25 cellular contexts compared by ENCODE assay signal in the genomic region with DNA sequence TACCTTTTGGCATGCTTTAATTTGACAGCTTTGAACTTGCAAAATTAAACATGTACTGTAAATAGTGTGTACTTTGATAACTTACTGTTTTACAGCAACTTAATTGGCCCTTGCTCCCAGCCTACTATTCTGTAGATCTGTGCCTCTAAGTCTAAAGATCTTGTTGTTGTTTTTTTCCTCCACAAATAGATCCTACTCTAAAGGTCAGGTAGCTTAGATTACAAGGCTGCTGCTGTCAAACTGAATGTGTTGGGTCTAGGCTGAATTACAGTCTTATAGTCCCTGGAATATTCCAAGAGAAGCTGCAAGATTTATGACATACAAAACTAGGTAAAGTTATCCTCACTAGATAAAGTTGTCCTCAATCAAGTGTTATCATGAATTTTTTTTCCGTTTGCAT.
"Had no signal": no experiment of that assay in that cellular context is flagged by ENCODE, and none has a peak within 500 bp of the region (broad histone marks: within the 10 kb centered on the region; RNA-seq: fewer than 3 reads in every experiment).

No MANE protein-coding gene starts in this region.

- H3K4me3 Mint-ChIP-seq: natural killer cell; nephron progenitor cell; neural progenitor cell; stimulated activated naive B cell treated with anti-CD40 and anti-IgM and Interleukin-4, amounts not matched to agents 10 μg/mL and 1 μg/mL and 100 μg/mL, for 72 hours had no signal

- H3K4me1 ChIP-seq: left lung, neural progenitor cell, parathyroid adenoma, right lobe of liver, testis, thyroid gland, transverse colon, upper lobe of left lung had no signal

- H2AFZ ChIP-seq: hepatocyte, neural progenitor cell, parathyroid adenoma had no signal

- H3K79me2 ChIP-seq: parathyroid adenoma had no signal

- H3K27ac ChIP-seq: hepatocyte, left lung, lower lobe of right lung, neural progenitor cell, neutrophil, parathyroid adenoma, right atrium auricular region, right lobe of liver, skin epidermis, stomach, testis, thyroid gland, transverse colon, upper lobe of left lung had no signal

- H3K27me3 ChIP-seq: heart right ventricle, hepatocyte, left lung, neural progenitor cell, neutrophil, right atrium auricular region, right lobe of liver, stomach, testis, thyroid gland, transverse colon, upper lobe of left lung had no signal

- H3K36me3 ChIP-seq: heart right ventricle, left lung, lower lobe of right lung, neural progenitor cell, neutrophil, right atrium auricular region, right lobe of liver, stomach, thyroid gland, transverse colon, upper lobe of left lung had no signal

- DNase-seq: heart right ventricle; left lung; lower lobe of right lung; mammary epithelial cell; mesenchymal stem cell; natural killer cell; nephron progenitor cell; occipital lobe; right lobe of liver; stimulated activated CD4-positive, alpha-beta T cell treated with anti-CD3 and anti-CD28 coated beads, Interleukin-15, amount 100 ng/mL, for 24 hours; stimulated activated CD4-positive, alpha-beta T cell treated with anti-CD3 and anti-CD28 coated beads, Interleukin-2, amount 100 ng/mL, for 24 hours; stimulated activated CD4-positive, alpha-beta T cell treated with anti-CD3 and anti-CD28 coated beads, Interleukin-4, amount 100 ng/mL, for 1 hour; stimulated activated naive B cell treated with anti-CD40 and anti-IgM and Interleukin-4, amounts not matched to agents 10 μg/mL and 1 μg/mL and 100 μg/mL, for 72 hours; stimulated activated naive CD8-positive, alpha-beta T cell treated with anti-CD3 and anti-CD28 coated beads, Interleukin-15, Interleukin-2, amounts not matched to agents 100 U/mL and 50 U/mL, for 24 hours; stomach; testis; thyroid gland; transverse colon; upper lobe of left lung had no signal

- ATAC-seq: heart right ventricle; left lung; lower lobe of right lung; natural killer cell; right lobe of liver; stimulated activated naive B cell treated with anti-CD40 and anti-IgM and Interleukin-4, amounts not matched to agents 10 μg/mL and 1 μg/mL and 100 μg/mL, for 72 hours; stimulated activated naive CD8-positive, alpha-beta T cell treated with anti-CD3 and anti-CD28 coated beads, Interleukin-15, Interleukin-2, amounts not matched to agents 100 U/mL and 50 U/mL, for 24 hours had no signal

- H3K9ac ChIP-seq: neural progenitor cell, parathyroid adenoma had no signal

- H3K36me3 Mint-ChIP-seq: natural killer cell, neural progenitor cell had no signal

- H3K9me3 Mint-ChIP-seq: natural killer cell, neural progenitor cell had no signal

- H3K4me2 ChIP-seq: hepatocyte, neural progenitor cell had no signal

- H3K9me3 ChIP-seq: heart right ventricle, left lung, lower lobe of right lung, neutrophil, right atrium auricular region, right lobe of liver, stomach, testis, thyroid gland, transverse colon, upper lobe of left lung had no signal

- H3K27me3 Mint-ChIP-seq: stimulated activated naive B cell treated with anti-CD40 and anti-IgM and Interleukin-4, amounts not matched to agents 10 μg/mL and 1 μg/mL and 100 μg/mL, for 72 hours had no signal

- H3K4me3 ChIP-seq: heart right ventricle, hepatocyte, left lung, lower lobe of right lung, neural progenitor cell, right atrium auricular region, right lobe of liver, skin epidermis, stomach, testis, thyroid gland, transverse colon, upper lobe of left lung had no signal

- H3K27ac Mint-ChIP-seq: natural killer cell; nephron progenitor cell; neural progenitor cell; stimulated activated naive B cell treated with anti-CD40 and anti-IgM and Interleukin-4, amounts not matched to agents 10 μg/mL and 1 μg/mL and 100 μg/mL, for 72 hours had no signal
